ENCODE assay signal across 10 cellular contexts in genomic region chr9:19173598-19174125, GRCh38. TPM values are rescaled to one million over a fixed set of nuclear protein-coding genes. Genes with fewer than 3 reads are reported as not detected.
DNase-seq lines count a peak whose midpoint lies in the region; ATAC-seq, FAIRE-seq and TF ChIP-seq lines count a peak whose summit lies in the region.
"Had no signal": no experiment of that assay in that cellular context is flagged by ENCODE, and none has a peak within 500 bp of the region (broad histone marks: within the 10 kb centered on the region; RNA-seq: fewer than 3 reads in every experiment).

No MANE protein-coding gene starts in this region.

- TF ChIP-seq POLR2A in H1 (IDR thresholded peaks at IDR 0.05; ENCODE audit: control extremely low read depth in 1 of 2, low read depth in 2 of 2, low read length in 2 of 2) = no peak

- H4K8ac ChIP-seq in H1 (ENCODE audit: extremely low read depth, insufficient read depth, low read length) = no peak overlapping the region
- no peak overlapping the region for H4K8ac ChIP-seq in neuronal stem cell (ENCODE audit: low read depth, low read length)

- H3K4ac ChIP-seq in H1 (replicated peaks; ENCODE audit: insufficient read length, low read depth, low read length) = no peak overlapping the region
- no peak overlapping the region for H3K4ac ChIP-seq in neuronal stem cell (ENCODE audit: low read length)

- no peaks in the 10 kb centered on the region for H4K20me1 ChIP-seq in BLaER1 treated with 17β-estradiol and CSF1 and Interleukin-3, amounts not matched to agents 10 nM and 100 nM
- no peaks in the 10 kb centered on the region for H4K20me1 ChIP-seq in H1 (replicated peaks in 1 of 2; ENCODE audit: control insufficient read depth in 1 of 2, insufficient read depth in 2 of 2, low read length in 2 of 2)

- no peak overlapping the region for H2BK15ac ChIP-seq in H1 (ENCODE audit: low read length)
- H2BK15ac ChIP-seq in neuronal stem cell (ENCODE audit: low read length) = no peak overlapping the region

- H3K79me2 ChIP-seq in H1 (ENCODE audit: control insufficient read depth in 1 of 2, insufficient read depth in 2 of 2, low read length in 2 of 2) = no peaks in the 10 kb centered on the region

- H3K36me3 ChIP-seq in BLaER1 treated with 17β-estradiol and CSF1 and Interleukin-3, amounts not matched to agents 10 nM and 100 nM = no peaks in the 10 kb centered on the region
- no peaks in the 10 kb centered on the region; a peak in 2 of 8 replicates for H3K36me3 ChIP-seq in H1 (ENCODE audit: control insufficient read depth in 2 of 4, insufficient read depth in 4 of 4, low read length in 3 of 4)
- H3K36me3 ChIP-seq in neuronal stem cell (replicated peaks in 1 of 2; ENCODE audit: control insufficient read depth in 2 of 2, insufficient read depth in 2 of 2, low read length in 2 of 2) = no peaks in the 10 kb centered on the region
- H3K36me3 ChIP-seq: ascending aorta, sigmoid colon had no signal

- ATAC-seq in GM19395 (IDR thresholded peaks at IDR 0.05; ENCODE audit: unreplicated experiment) (peak; percentile 32), HG03103 (IDR thresholded peaks at IDR 0.05; ENCODE audit: low read depth, unreplicated experiment) (peak; percentile 32)

- H3K23me2 ChIP-seq in H1 (ENCODE audit: low read depth, low read length) = no peaks in the 10 kb centered on the region

- H3K23ac ChIP-seq in H1 (ENCODE audit: insufficient read length) = no peak overlapping the region
- no peak overlapping the region for H3K23ac ChIP-seq in neuronal stem cell (ENCODE audit: low read depth, low read length, poor library complexity)

- H3K14ac ChIP-seq in H1 (ENCODE audit: insufficient read length) (no peak overlapping the region), neuronal stem cell (ENCODE audit: low read length) (no peak overlapping the region)

- H3K4me2 ChIP-seq in BLaER1 treated with 17β-estradiol and CSF1 and Interleukin-3, amounts not matched to agents 10 nM and 100 nM = peak overlapping the region; percentile 59 to 95 (median 71)
- H3K4me2 ChIP-seq in H1 (ENCODE audit: insufficient read depth in 1 of 2, low read depth in 2 of 2, low read length in 2 of 2) (no peak overlapping the region), neuronal stem cell (ENCODE audit: insufficient read depth, low read length, poor library complexity, severe bottlenecking) (no peak overlapping the region)

- H3K27ac ChIP-seq in BLaER1 treated with 17β-estradiol and CSF1 and Interleukin-3, amounts not matched to agents 10 nM and 100 nM = peak overlapping the region; percentile 34 to 81 (median 74); a peak in 21 of 22 replicates
- H3K27ac ChIP-seq in H1 (ENCODE audit: low read depth, low read length) (no peak overlapping the region), neuronal stem cell (replicated peaks; ENCODE audit: low read length) (no peak overlapping the region)
- H3K27ac ChIP-seq: ascending aorta, sigmoid colon had no signal

- H3K9ac ChIP-seq in BLaER1 treated with 17β-estradiol and CSF1 and Interleukin-3, amounts not matched to agents 10 nM and 100 nM = peak overlapping the region; percentile 43 to 69 (median 59); a peak in 20 of 22 replicates
- H3K9ac ChIP-seq in H1 (replicated peaks in 1 of 4; ENCODE audit: extremely low read depth in 1 of 4, low read depth in 3 of 4, low read length in 3 of 4) = no peak overlapping the region
- no peak overlapping the region for H3K9ac ChIP-seq in neuronal stem cell (ENCODE audit: low read depth, low read length, poor library complexity)

- H3K27me3 ChIP-seq in BLaER1 treated with 17β-estradiol and CSF1 and Interleukin-3, amounts not matched to agents 10 nM and 100 nM = no peaks in the 10 kb centered on the region
- H3K27me3 ChIP-seq in H1 (replicated peaks in 1 of 4; ENCODE audit: control insufficient read depth in 3 of 4, extremely low read depth in 1 of 4, insufficient read depth in 3 of 4, low read length in 3 of 4) (no peaks in the 10 kb centered on the region), neuronal stem cell (ENCODE audit: control insufficient read depth in 3 of 3, insufficient read depth in 3 of 3, low read depth in 1 of 3, low read length in 3 of 3) (no peaks in the 10 kb centered on the region)
- H3K27me3 ChIP-seq: ascending aorta, sigmoid colon had no signal

- DNase-seq in H1 (ENCODE audit: low read depth in 1 of 2, low spot score in 2 of 2) (no peak), DMS153 treated with DMSO at 0.1 percent for 48 hours (lab: John Stamatoyannopoulos, UW; ENCODE audit: unreplicated experiment) (no peak), T1000 (lab: John Stamatoyannopoulos, UW) (no peak), GM10248 (ENCODE audit: extremely low spot score) (no peak), neuronal stem cell (ENCODE audit: low spot score) (no peak)

- TF ChIP-seq CTCF in H1 (IDR thresholded peaks at IDR 0.05; ENCODE audit: control extremely low read depth in 1 of 3, insufficient read depth in 1 of 3, low read depth in 1 of 3, low read length in 3 of 3) = no peak
- TF ChIP-seq CTCF in GM10248 (IDR thresholded peaks at IDR 0.05; ENCODE audit: control extremely low read depth, extremely low read depth, low read depth, missing control alignments) = no peak

- H2BK5ac ChIP-seq in H1 (ENCODE audit: low read depth, low read length) = no peak overlapping the region
- H2BK5ac ChIP-seq in neuronal stem cell (ENCODE audit: low read length) = no peak overlapping the region

- no peak for TF ChIP-seq RAD21 in H1 (IDR thresholded peaks at IDR 0.05 in 1 of 2, conservative IDR thresholded peaks at IDR 0.05 in 1 of 2; ENCODE audit: low read depth in 2 of 2, low read length in 2 of 2)

- H2AFZ ChIP-seq in H1 (ENCODE audit: low read length) (0 out of 2 replicates have a peak overlapping the region, but pooled peaks have one; percentile 34), neuronal stem cell (ENCODE audit: low read length) (no peak overlapping the region)

- no peaks in the 10 kb centered on the region for H3K9me3 ChIP-seq in BLaER1 treated with 17β-estradiol and CSF1 and Interleukin-3, amounts not matched to agents 10 nM and 100 nM (replicated peaks in 1 of 11)
- H3K9me3 ChIP-seq in H1 (ENCODE audit: insufficient read depth in 2 of 2, low read depth in 1 of 2, low read length in 1 of 2) (no peaks in the 10 kb centered on the region), neuronal stem cell (replicated peaks in 1 of 2; ENCODE audit: control insufficient read depth in 2 of 2, insufficient read depth in 1 of 2, low read depth in 1 of 2, low read length in 2 of 2) (no peaks in the 10 kb centered on the region)
- H3K9me3 ChIP-seq: ascending aorta, sigmoid colon had no signal

- no peak for FAIRE-seq in H1 (lab: Jason Lieb, UNC)

- H2AK5ac ChIP-seq in H1 (ENCODE audit: low read depth, low read length) = no peak overlapping the region
- H2AK5ac ChIP-seq in neuronal stem cell (ENCODE audit: low read depth, low read length) = no peak overlapping the region

- no peak overlapping the region for H3K18ac ChIP-seq in H1 (ENCODE audit: extremely low read depth, low read length)
- H3K18ac ChIP-seq in neuronal stem cell (ENCODE audit: low read length) = no peak overlapping the region

- H4K91ac ChIP-seq in H1 (replicated peaks; ENCODE audit: insufficient read length, low read length) (no peak overlapping the region), neuronal stem cell (ENCODE audit: low read depth, low read length, poor library complexity) (no peak overlapping the region)

- WGBS in H1 (ENCODE audit: extremely low coverage in 1 of 2, insufficient coverage in 1 of 2, insufficient read length in 1 of 2, insufficient replicate concordance in 2 of 2, low coverage in 1 of 2, low lambda C conversion rate in 2 of 2, missing lambda C conversion rate in 1 of 2), 2 experiments = 76% methylated on average over 4 of the region's 4 CpGs; no CpG with 5 or more reads in 1 of the 2 experiments
- WGBS in neuronal stem cell (ENCODE audit: extremely low coverage in 2 of 2, insufficient read length in 2 of 2, insufficient replicate concordance in 1 of 2), 2 donors = no CpG with 5 or more reads among the region's 4 CpGs

- H2BK20ac ChIP-seq in H1 (ENCODE audit: low read length) = 0 out of 2 replicates have a peak overlapping the region, but pooled peaks have one; percentile 21

- CTCF ChIA-PET in H1 (lab: Charles Lee; ENCODE audit: partially characterized antibody) (interaction anchor here (0.6 to 3.6 kb wide), 38 partner anchors 10 to 570 kb away, joined by 3 to 49 read pairs (median 4); no protein-coding TSS in a partner anchor), GM10248 (lab: Yijun Ruan, JAX) (interaction anchor here (0.7 to 4.2 kb wide), 36 partner anchors 10 to 920 kb away, joined by 3 to 35 read pairs (median 5); partner anchors contain the start of genes HAUS6 and RRAGA)

- H2BK12ac ChIP-seq in H1 (ENCODE audit: low read depth, low read length) = peak overlapping the region; percentile 55; the same call in 1 of the 2 replicates
- H2BK12ac ChIP-seq in neuronal stem cell (ENCODE audit: low read length) = no peak overlapping the region

- H4K5ac ChIP-seq in H1 (ENCODE audit: insufficient read length, low read depth, low read length) = no peak overlapping the region

- peaks cover 52 to 60% (median 57%) of the 10 kb centered on the region in 10 experiments for H3K4me1 ChIP-seq in BLaER1 treated with 17β-estradiol and CSF1 and Interleukin-3, amounts not matched to agents 10 nM and 100 nM
- H3K4me1 ChIP-seq in H1 (replicated peaks in 1 of 4; ENCODE audit: control insufficient read depth in 3 of 4, insufficient read depth in 4 of 4, low read length in 3 of 4) = peaks cover 0 to 3% (median under 1%) of the 10 kb centered on the region in 4 experiments; a peak in 2 of 7 replicates
- H3K4me1 ChIP-seq in neuronal stem cell (ENCODE audit: control insufficient read depth in 2 of 2, insufficient read depth in 1 of 2, low read depth in 1 of 2, low read length in 2 of 2) = peaks cover 0 to 2% of the 10 kb centered on the region in 2 donors

- H3K4me3 ChIP-seq in BLaER1 treated with 17β-estradiol and CSF1 and Interleukin-3, amounts not matched to agents 10 nM and 100 nM = no peak overlapping the region
- H3K4me3 ChIP-seq in H1 (ENCODE audit: extremely low read depth in 1 of 4, insufficient read depth in 2 of 4, low read depth in 3 of 4, low read length in 4 of 4) (no peak overlapping the region), neuronal stem cell (ENCODE audit: low read length in 2 of 2) (no peak overlapping the region)
- H3K4me3 ChIP-seq: ascending aorta, sigmoid colon had no signal

- H3K79me1 ChIP-seq in H1 (ENCODE audit: low read depth, low read length) (no peaks in the 10 kb centered on the region), neuronal stem cell (ENCODE audit: low read depth, low read length) (no peaks in the 10 kb centered on the region)

- POLR2A ChIA-PET in H1 (lab: Charles Lee; ENCODE audit: partially characterized antibody) (interaction anchor here (0.8 to 1.7 kb wide), 6 partner anchors 49 to 291 kb away, joined by 3 to 8 read pairs (median 4); partner anchors contain the start of genes DENND4C, RPS6 and RRAGA), GM10248 (lab: Yijun Ruan, JAX) (interaction anchor here (0.6 kb wide), 1 partner anchor 45 kb away, joined by 3 read pairs; no protein-coding TSS in a partner anchor)

- H2BK120ac ChIP-seq in H1 (replicated peaks; ENCODE audit: low read depth, low read length) (no peak overlapping the region), neuronal stem cell (ENCODE audit: low read depth, low read length) (no peak overlapping the region)

- H3K56ac ChIP-seq in H1 (replicated peaks; ENCODE audit: insufficient read length, low read depth, low read length) = no peak overlapping the region

- TF ChIP-seq EP300 in H1 (IDR thresholded peaks at IDR 0.05; ENCODE audit: borderline replicate concordance in 1 of 2, low read depth in 2 of 2, low read length in 2 of 2) = no peak

RNA-seq across cellular contexts. Expression of gene PLIN2, which starts 46.4 kb away (rescaled TPM):
- total RNA-seq in H1 (2021; fragmentation: NEBNext Ultra II Directional; extraction: Animal tissue kit (Norgen Biotek cat#: 25700)) = 26.1 and 27.5 TPM in 2 replicates
- polyA plus RNA-seq in H1 (2011; rRNA removed) = 50.2 and 55.0 TPM in 2 replicates
- polyA plus RNA-seq in H1 (2011; cell fraction: cytosol; rRNA removed) = 57.7 TPM
- 43.7 TPM for polyA plus RNA-seq in H1 (2011; cell fraction: nucleus; rRNA removed)
- polyA plus RNA-seq in H1 (2012, experiment 1 of 2) = 32.7 to 46.0 TPM (median 42.4 TPM) in 4 replicates
- 9.3 TPM for polyA plus RNA-seq in H1 (2012, experiment 2 of 2)
- polyA plus RNA-seq in H1 (2013, experiment 1 of 2) = 19.3 TPM
- 18.3 TPM for polyA plus RNA-seq in H1 (2013, experiment 2 of 2)
- 141 and 146 TPM in 2 replicates for polyA minus RNA-seq in H1 (2011; rRNA and poly(A)+ RNA removed)
- polyA minus RNA-seq in H1 (2011; cell fraction: cytosol; rRNA and poly(A)+ RNA removed) = 24.7 TPM
- 61.1 TPM for polyA minus RNA-seq in H1 (2011; cell fraction: nucleus; rRNA and poly(A)+ RNA removed)
- polyA plus RNA-seq in neuronal stem cell (2013, experiment 1 of 2) = 60.1 TPM
- polyA plus RNA-seq in neuronal stem cell (2013, experiment 2 of 2) = 58.0 TPM

RNA-seq across cellular contexts. Expression of gene DENND4C, which starts 56.8 kb away (rescaled TPM):
- total RNA-seq in H1 (2021; fragmentation: NEBNext Ultra II Directional; extraction: Animal tissue kit (Norgen Biotek cat#: 25700)) = 18.9 and 19.8 TPM in 2 replicates
- 4.8 and 6.9 TPM in 2 replicates for polyA plus RNA-seq in H1 (2011; rRNA removed)
- 8.3 TPM for polyA plus RNA-seq in H1 (2011; cell fraction: cytosol; rRNA removed)
- 5.7 TPM for polyA plus RNA-seq in H1 (2011; cell fraction: nucleus; rRNA removed)
- 6.2 to 11.8 TPM (median 8.4 TPM) in 4 replicates for polyA plus RNA-seq in H1 (2012, experiment 1 of 2)
- polyA plus RNA-seq in H1 (2012, experiment 2 of 2) = 0.63 TPM
- polyA plus RNA-seq in H1 (2013, experiment 1 of 2) = 8.0 TPM
- polyA plus RNA-seq in H1 (2013, experiment 2 of 2) = 7.9 TPM
- 28.5 and 47.2 TPM in 2 replicates for polyA minus RNA-seq in H1 (2011; rRNA and poly(A)+ RNA removed)
- polyA minus RNA-seq in H1 (2011; cell fraction: cytosol; rRNA and poly(A)+ RNA removed) = 16.4 TPM
- polyA minus RNA-seq in H1 (2011; cell fraction: nucleus; rRNA and poly(A)+ RNA removed) = 52.8 TPM
- 13.3 TPM for polyA plus RNA-seq in neuronal stem cell (2013, experiment 1 of 2)
- 14.0 TPM for polyA plus RNA-seq in neuronal stem cell (2013, experiment 2 of 2)

Comparison
In these comparisons a context has a peak if more than half of its experiments do, and no peak if none do; other contexts are left out.
1. H3K27ac ChIP-seq: peak in BLaER1 treated with 17β-estradiol and CSF1 and Interleukin-3, amounts not matched to agents 10 nM and 100 nM (11 of 11); none in H1 (single experiment) and neuronal stem cell (single experiment).
2. H3K4me2 ChIP-seq: peak in BLaER1 treated with 17β-estradiol and CSF1 and Interleukin-3, amounts not matched to agents 10 nM and 100 nM (11 of 11); none in H1 (0 of 2) and neuronal stem cell (single experiment).
3. H3K9ac ChIP-seq: peak in BLaER1 treated with 17β-estradiol and CSF1 and Interleukin-3, amounts not matched to agents 10 nM and 100 nM (11 of 11); none in H1 (0 of 4) and neuronal stem cell (single experiment).